In genomic region chr5:147508711-147509040, GRCh38 we compare ENCODE assay signal across 10 cellular contexts. TPM values are rescaled to one million over a fixed set of nuclear protein-coding genes. Genes with fewer than 3 reads are reported as not detected.
A peak's percentile ranks its signal among the peaks of the same experiment; 100 is the strongest.
DNase-seq lines count a peak whose midpoint lies in the region; FAIRE-seq and TF ChIP-seq lines count a peak whose summit lies in the region.
"Had no signal": no experiment of that assay in that cellular context is flagged by ENCODE, and none has a peak within 500 bp of the region (broad histone marks: within the 10 kb centered on the region; RNA-seq: fewer than 3 reads in every experiment).

No MANE protein-coding gene starts in this region.

- TF ChIP-seq CTCF in breast epithelium (IDR thresholded peaks at IDR 0.05) (no peak), keratinocyte (optimal IDR thresholded peaks at IDR 0.05 in 1 of 3, IDR thresholded peaks at IDR 0.05 in 1 of 3, conservative IDR thresholded peaks at IDR 0.05 in 1 of 3; ENCODE audit: extremely low read depth in 1 of 3, insufficient read depth in 2 of 3, low read length in 3 of 3) (no peak), spleen (IDR thresholded peaks at IDR 0.05 in 8 of 11, conservative IDR thresholded peaks at IDR 0.05 in 3 of 11) (no peak)

- no peaks in the 10 kb centered on the region for H4K20me1 ChIP-seq in keratinocyte (ENCODE audit: control insufficient read depth, extremely low read depth, insufficient read depth, low read length)

- H3K9me3 ChIP-seq in HUES6 (ENCODE audit: control insufficient read depth, insufficient read depth, low read depth, low read length) = no peaks in the 10 kb centered on the region
- H3K9me3 ChIP-seq in breast epithelium = no peaks in the 10 kb centered on the region
- no peaks in the 10 kb centered on the region for H3K9me3 ChIP-seq in keratinocyte (ENCODE audit: control insufficient read depth, low read depth, low read length)
- H3K9me3 ChIP-seq in spleen = no peaks in the 10 kb centered on the region

- H3K4me1 ChIP-seq in HUES6 (ENCODE audit: control insufficient read depth, insufficient read depth, low read length) (peaks cover 22% of the 10 kb centered on the region), breast epithelium (no peaks in the 10 kb centered on the region), keratinocyte (ENCODE audit: control insufficient read depth, extremely low read depth, insufficient read depth, low read length) (peaks cover 12% of the 10 kb centered on the region), spleen (peaks cover 0 to 23% (median 10%) of the 10 kb centered on the region in 6 donors)

- H3K27ac ChIP-seq in HUES6 (ENCODE audit: low read depth, low read length) (no peak overlapping the region), breast epithelium (peak overlapping the region; percentile 72 to 95), keratinocyte (ENCODE audit: control insufficient read depth, insufficient read depth, low read length) (no peak overlapping the region), spleen (peak overlapping the region in 6 of 8 donors; percentile 67 to 85 (median 78))

- no peaks in the 10 kb centered on the region for H3K79me2 ChIP-seq in keratinocyte (ENCODE audit: control insufficient read depth, insufficient read depth, low read length)

- TF ChIP-seq POLR2A in breast epithelium (IDR thresholded peaks at IDR 0.05) = no peak
- no peak for TF ChIP-seq POLR2A in spleen (IDR thresholded peaks at IDR 0.05)

- H3K4me2 ChIP-seq in keratinocyte (ENCODE audit: control insufficient read depth, extremely low read depth, insufficient read depth, low read depth, low read length) = peak overlapping the region; percentile 82

- H3K27me3 ChIP-seq in HUES6 (ENCODE audit: control insufficient read depth, insufficient read depth, low read length) (peaks cover 27% of the 10 kb centered on the region), breast epithelium (peaks cover 0 to 3% of the 10 kb centered on the region in 2 donors), keratinocyte (ENCODE audit: control insufficient read depth, extremely low read depth, insufficient read depth, low read length) (peaks cover 15% of the 10 kb centered on the region), spleen (replicated peaks in 1 of 7) (peaks cover 0 to 40% (median 12%) of the 10 kb centered on the region in 7 donors)

- peak overlapping the region; percentile 84 for H3K9ac ChIP-seq in HUES6 (ENCODE audit: low read length)
- H3K9ac ChIP-seq in keratinocyte (ENCODE audit: control insufficient read depth, extremely low read depth, insufficient read depth, low read length) = no peak overlapping the region

- 46 to 72% (median 60%) methylated on average over 7 of the region's 7 CpGs for WGBS in spleen, 5 donors

- dilution Hi-C loops in keratinocyte (cut with MboI; ENCODE audit: extremely low pct_ligation_motif_present, low sequenced_read_pairs) = no loop called here

- H3K4me3 ChIP-seq in HUES6 (ENCODE audit: low read depth, low read length) (peak overlapping the region; percentile 94), breast epithelium (peak overlapping the region; percentile 69 to 85 (median 72)), keratinocyte (ENCODE audit: control insufficient read depth in 2 of 3, extremely low read depth in 1 of 3, insufficient read depth in 2 of 3, low read depth in 1 of 3, low read length in 3 of 3) (peak overlapping the region in 1 of 3 experiments; percentile 65), spleen (peak overlapping the region in 7 of 8 donors; percentile 45 to 73 (median 51))

- no peak overlapping the region for H2AFZ ChIP-seq in keratinocyte (ENCODE audit: control insufficient read depth, low read length)

- FAIRE-seq in keratinocyte (lab: Jason Lieb, UNC) = peak; percentile 20
- FAIRE-seq: frontal cortex, G401.6 had no signal

- in situ Hi-C loops in G401 (cut with HindIII; ENCODE audit: low sequenced_read_pairs) = no loop called here

- no peaks in the 10 kb centered on the region for H3K36me3 ChIP-seq in HUES6 (ENCODE audit: control insufficient read depth, insufficient read depth, low read length)
- H3K36me3 ChIP-seq in breast epithelium = no peaks in the 10 kb centered on the region
- no peaks in the 10 kb centered on the region for H3K36me3 ChIP-seq in keratinocyte (ENCODE audit: control insufficient read depth in 2 of 2, extremely low read depth in 1 of 2, insufficient read depth in 2 of 2, low read length in 2 of 2)
- no peaks in the 10 kb centered on the region for H3K36me3 ChIP-seq in spleen

- intact Hi-C loops in breast epithelium (cut with DNase I; ENCODE audit: low total_unique reads) = no loop called here
- intact Hi-C loops in spleen (cut with DNase I; ENCODE audit: low total_unique reads) = no loop called here

- H3K9me1 ChIP-seq in keratinocyte (ENCODE audit: control insufficient read depth, extremely low read depth, insufficient read depth, low read length) = no peaks in the 10 kb centered on the region

- no peak for DNase-seq in breast epithelium (ENCODE audit: low spot score in 2 of 2)
- no peak for DNase-seq in keratinocyte (ENCODE audit: low read depth, low spot score)
- no peak for DNase-seq in spleen
- no peak for DNase-seq in NCI-H1930 (lab: John Stamatoyannopoulos, UW)
- no peak for DNase-seq in NCI-H345 treated with DMSO at 0.1 percent for 48 hours (lab: John Stamatoyannopoulos, UW; ENCODE audit: unreplicated experiment)
- DNase-seq in NCI-H774 (lab: John Stamatoyannopoulos, UW) = no peak
- DNase-seq in G401 (ENCODE audit: low spot score) = no peak

RNA-seq across cellular contexts. Expression of gene DPYSL3, which starts 1.2 kb away (rescaled TPM):
- total RNA-seq in breast epithelium (10 to 100 TPM; 34.4 to 73.1 (median 34.7) TPM), spleen (10 to 100 TPM; 38.4 to 58.2 (median 46.7) TPM)
- polyA plus RNA-seq in keratinocyte (2.8 to 5.8 TPM (median 4.8 TPM) in 3 replicates), spleen (10 to 100 TPM in 2 of 3 donors, 1 to 10 TPM in 1; 10.0 to 20.5 (median 15.9) TPM)
- polyA plus RNA-seq in keratinocyte (2011; ENCODE audit: low read depth) = 0.84 TPM
- 3.7 and 4.1 TPM in 2 replicates for polyA plus RNA-seq in keratinocyte (2011; cell fraction: cytosol; rRNA removed)
- polyA plus RNA-seq in keratinocyte (2011; cell fraction: nucleus; rRNA removed) = 4.6 and 4.9 TPM in 2 replicates
- polyA plus RNA-seq in keratinocyte (2012; ENCODE audit: low replicate concordance) = 0.45 and 6.3 TPM in 2 replicates
- 5.1 to 24.1 TPM (median 8.2 TPM) in 3 replicates for polyA minus RNA-seq in keratinocyte
- 7.3 TPM for polyA minus RNA-seq in keratinocyte (2011; cell fraction: cytosol; rRNA and poly(A)+ RNA removed)
- polyA minus RNA-seq in keratinocyte (2011; cell fraction: nucleus; rRNA and poly(A)+ RNA removed) = 2.6 and 3.8 TPM in 2 replicates
- 0.58 TPM in 1 of 2 replicates, not detected in the other for total RNA-seq in G401 (2014; rRNA removed; shearing (Covaris generic))

Comparison
In these comparisons a context has a peak if more than half of its experiments do, and no peak if none do; other contexts are left out.
1. H3K27ac ChIP-seq: peak in breast epithelium (2 of 2) and spleen (6 of 8); none in HUES6 (single experiment) and keratinocyte (single experiment).
2. RNA of gene DPYSL3, which starts 1.2 kb away (total RNA-seq): 38.4 to 58.2 TPM in spleen and 34.4 to 73.1 TPM in breast epithelium; 0.58 TPM in G401; every median in the first group is over 10 times any median in the second.